In genomic region chr17:68953340-68953997, GRCh38 we compare ENCODE assay signal across 1 cellular context.
TF ChIP-seq lines count a peak whose summit lies in the region.

No MANE protein-coding gene starts in this region.

TF ChIP-seq in K562, 482 proteins besides CTCF, POLR2A, EP300 and RAD21 (continued from another document):
- no peak for TF ChIP-seq CLOCK (CRISPR knock-in tag; IDR thresholded peaks at IDR 0.05; ENCODE audit: borderline replicate concordance)
- no peak for TF ChIP-seq ZNF407 (IDR thresholded peaks at IDR 0.05; ENCODE audit: low read depth)
- TF ChIP-seq CBFB (CRISPR knock-in tag; IDR thresholded peaks at IDR 0.05), result no peak
- TF ChIP-seq ZNF318 (IDR thresholded peaks at IDR 0.05; ENCODE audit: borderline replicate concordance in 1 of 2, low read depth in 1 of 2), result no peak
- no peak for TF ChIP-seq SMAD2 (IDR thresholded peaks at IDR 0.05; ENCODE audit: low read depth, low read length)
